In genomic region chr10:44309939-44310761, GRCh38 we compare ENCODE assay signal across 11 cellular contexts.
DNase-seq lines count a peak whose midpoint lies in the region; ATAC-seq and TF ChIP-seq lines count a peak whose summit lies in the region.
"Had no signal": no experiment of that assay in that cellular context is flagged by ENCODE, and none has a peak within 500 bp of the region (broad histone marks: within the 10 kb centered on the region; RNA-seq: fewer than 3 reads in every experiment).

No MANE protein-coding gene starts in this region.

- H3K36me3 Mint-ChIP-seq in activated naive CD8-positive, alpha-beta T cell, result no peaks in the 10 kb centered on the region
- no peaks in the 10 kb centered on the region for H3K36me3 Mint-ChIP-seq in activated naive CD8-positive, alpha-beta T cell treated with anti-CD3 and anti-CD28 coated beads, Interleukin-2, amount 50 U/mL, for 24 hours (ENCODE audit: low read depth)
- no peaks in the 10 kb centered on the region for H3K36me3 Mint-ChIP-seq in activated naive CD8-positive, alpha-beta T cell treated with anti-CD3 and anti-CD28 coated beads for 36 hours
- H3K36me3 Mint-ChIP-seq: activated naive CD4-positive, alpha-beta T cell treated with anti-CD3 and anti-CD28 coated beads, Interleukin-2, amount 10 ng/mL, durations not matched to agents 7 days and 5 days had no signal

- H3K4me3 Mint-ChIP-seq in activated naive CD8-positive, alpha-beta T cell, result peak overlapping the region; percentile 55
- no peak overlapping the region for H3K4me3 Mint-ChIP-seq in activated naive CD8-positive, alpha-beta T cell treated with anti-CD3 and anti-CD28 coated beads, Interleukin-2, amount 50 U/mL, for 24 hours
- H3K4me3 Mint-ChIP-seq in activated naive CD8-positive, alpha-beta T cell treated with anti-CD3 and anti-CD28 coated beads for 36 hours, result peak overlapping the region; percentile 22
- H3K4me3 Mint-ChIP-seq: activated naive CD4-positive, alpha-beta T cell treated with anti-CD3 and anti-CD28 coated beads, Interleukin-2, amount 10 ng/mL, durations not matched to agents 7 days and 5 days had no signal

- H3K27me3 ChIP-seq in mesendoderm (ENCODE audit: insufficient read depth, low read length, poor library complexity) (no peaks in the 10 kb centered on the region), thoracic aorta (replicated peaks; ENCODE audit: insufficient read depth) (no peaks in the 10 kb centered on the region), brain microvascular endothelial cell (replicated peaks) (no peaks in the 10 kb centered on the region)
- H3K27me3 ChIP-seq: tibial nerve had no signal

- H3K4me3 ChIP-seq in mesendoderm (ENCODE audit: low read length), result no peak overlapping the region
- H3K4me3 ChIP-seq in thoracic aorta, result peak overlapping the region; percentile 67
- H3K4me3 ChIP-seq in brain microvascular endothelial cell (ENCODE audit: low read depth, low read length), result no peak overlapping the region
- H3K4me3 ChIP-seq: GM23248 had no signal

- WGBS in mesendoderm (ENCODE audit: extremely low coverage, insufficient coverage, low lambda C conversion rate), result no CpG with 5 or more reads among the region's 32 CpGs

- TF ChIP-seq CTCF in thoracic aorta (IDR thresholded peaks at IDR 0.05), result no peak
- no peak for TF ChIP-seq CTCF in brain microvascular endothelial cell (IDR thresholded peaks at IDR 0.05; ENCODE audit: low read depth, low read length, missing control alignments)

- no peak overlapping the region for H2BK15ac ChIP-seq in mesendoderm (replicated peaks; ENCODE audit: low read depth)

- no peak overlapping the region for H2BK120ac ChIP-seq in mesendoderm (ENCODE audit: low read depth, low read length)

- H3K23ac ChIP-seq in mesendoderm (ENCODE audit: low read length), result peak overlapping the region; percentile 85

- H3K9me3 Mint-ChIP-seq in activated naive CD8-positive, alpha-beta T cell (ENCODE audit: low read depth), result peaks cover 5% of the 10 kb centered on the region
- no peaks in the 10 kb centered on the region for H3K9me3 Mint-ChIP-seq in activated naive CD8-positive, alpha-beta T cell treated with anti-CD3 and anti-CD28 coated beads, Interleukin-2, amount 50 U/mL, for 24 hours
- H3K9me3 Mint-ChIP-seq in activated naive CD8-positive, alpha-beta T cell treated with anti-CD3 and anti-CD28 coated beads for 36 hours, result no peaks in the 10 kb centered on the region
- H3K9me3 Mint-ChIP-seq: activated naive CD4-positive, alpha-beta T cell treated with anti-CD3 and anti-CD28 coated beads, Interleukin-2, amount 10 ng/mL, durations not matched to agents 7 days and 5 days had no signal

- peak overlapping the region; percentile 45 for H3K4me2 ChIP-seq in mesendoderm (ENCODE audit: low read length)

- DNase-seq in activated naive CD8-positive, alpha-beta T cell treated with anti-CD3 and anti-CD28 coated beads, Interleukin-2, amount 50 U/mL, for 24 hours, result no peak
- DNase-seq in activated naive CD8-positive, alpha-beta T cell treated with anti-CD3 and anti-CD28 coated beads for 36 hours, result no peak
- DNase-seq in mesendoderm (no peak), thoracic aorta (ENCODE audit: low spot score) (no peak), brain microvascular endothelial cell (no peak), NCI-H524 treated with DMSO at 0.1 percent for 48 hours (lab: John Stamatoyannopoulos, UW) (no peak)

- H3K27ac Mint-ChIP-seq in activated naive CD8-positive, alpha-beta T cell, result no peak overlapping the region
- H3K27ac Mint-ChIP-seq in activated naive CD8-positive, alpha-beta T cell treated with anti-CD3 and anti-CD28 coated beads, Interleukin-2, amount 50 U/mL, for 24 hours, result no peak overlapping the region
- no peak overlapping the region for H3K27ac Mint-ChIP-seq in activated naive CD8-positive, alpha-beta T cell treated with anti-CD3 and anti-CD28 coated beads for 36 hours
- H3K27ac Mint-ChIP-seq: activated naive CD4-positive, alpha-beta T cell treated with anti-CD3 and anti-CD28 coated beads, Interleukin-2, amount 10 ng/mL, durations not matched to agents 7 days and 5 days had no signal

- H3K79me2 ChIP-seq in mesendoderm (ENCODE audit: control insufficient read depth, insufficient read depth, low read length), result no peaks in the 10 kb centered on the region

- in situ Hi-C loops in brain microvascular endothelial cell (cut with HindIII; ENCODE audit: low pct_ligation_motif_present, low sequenced_read_pairs), result loop anchor here (25.0 kb wide), 1 partner anchor 623 kb away; no protein-coding TSS in a partner anchor

- H3K4me1 ChIP-seq in mesendoderm (ENCODE audit: control insufficient read depth, low read depth, low read length), result no peaks in the 10 kb centered on the region
- peaks cover 0 to 20% of the 10 kb centered on the region in 2 donors for H3K4me1 ChIP-seq in thoracic aorta (ENCODE audit: control insufficient read depth in 1 of 2, low read depth in 2 of 2)

- peak overlapping the region; percentile 47 for H3K9ac ChIP-seq in mesendoderm (ENCODE audit: low read length)
- H3K9ac ChIP-seq: GM23248 had no signal

- no peaks in the 10 kb centered on the region for H3K36me3 ChIP-seq in mesendoderm (ENCODE audit: control insufficient read depth, insufficient read depth, low read length)
- H3K36me3 ChIP-seq in thoracic aorta, result no peaks in the 10 kb centered on the region
- H3K36me3 ChIP-seq in brain microvascular endothelial cell (replicated peaks), result no peaks in the 10 kb centered on the region
- H3K36me3 ChIP-seq: tibial nerve had no signal

- H4K5ac ChIP-seq in mesendoderm (ENCODE audit: low read length), result no peak overlapping the region

- H3K9me3 ChIP-seq in thoracic aorta, result no peaks in the 10 kb centered on the region
- H3K9me3 ChIP-seq: tibial nerve had no signal

- peak overlapping the region; percentile 85 for H3K56ac ChIP-seq in mesendoderm (ENCODE audit: low read length)

- peaks cover 14% of the 10 kb centered on the region for H3K27me3 Mint-ChIP-seq in activated naive CD8-positive, alpha-beta T cell
- H3K27me3 Mint-ChIP-seq in activated naive CD8-positive, alpha-beta T cell treated with anti-CD3 and anti-CD28 coated beads, Interleukin-2, amount 50 U/mL, for 24 hours, result peaks cover 12% of the 10 kb centered on the region
- peaks cover 17% of the 10 kb centered on the region for H3K27me3 Mint-ChIP-seq in activated naive CD8-positive, alpha-beta T cell treated with anti-CD3 and anti-CD28 coated beads for 36 hours

- H3K27ac ChIP-seq in mesendoderm (ENCODE audit: low read depth, low read length) (no peak overlapping the region), thoracic aorta (no peak overlapping the region), brain microvascular endothelial cell (no peak overlapping the region)
- H3K27ac ChIP-seq: GM23248 had no signal

- no peak overlapping the region for H2AK5ac ChIP-seq in mesendoderm (ENCODE audit: low read length)

- H3K4ac ChIP-seq in mesendoderm (ENCODE audit: low read depth, low read length), result no peak overlapping the region

- peaks cover 11% of the 10 kb centered on the region for H3K4me1 Mint-ChIP-seq in activated naive CD8-positive, alpha-beta T cell (ENCODE audit: low read depth)
- peaks cover 11% of the 10 kb centered on the region for H3K4me1 Mint-ChIP-seq in activated naive CD8-positive, alpha-beta T cell treated with anti-CD3 and anti-CD28 coated beads, Interleukin-2, amount 50 U/mL, for 24 hours
- H3K4me1 Mint-ChIP-seq in activated naive CD8-positive, alpha-beta T cell treated with anti-CD3 and anti-CD28 coated beads for 36 hours, result peaks cover 11% of the 10 kb centered on the region

- H3K79me1 ChIP-seq in mesendoderm (ENCODE audit: low read length), result no peaks in the 10 kb centered on the region

- no peak for ATAC-seq in activated naive CD8-positive, alpha-beta T cell treated with anti-CD3 and anti-CD28 coated beads, Interleukin-2, amount 50 U/mL, for 24 hours
- no peak for ATAC-seq in thoracic aorta (ENCODE audit: insufficient number of reproducible peaks, low FRiP score, low read depth)
- ATAC-seq in GM21526 (IDR thresholded peaks at IDR 0.05; ENCODE audit: low FRiP score, unreplicated experiment), result no peak

- H4K8ac ChIP-seq in mesendoderm (ENCODE audit: low read depth, low read length), result no peak overlapping the region

- no peak overlapping the region for H3K18ac ChIP-seq in mesendoderm (ENCODE audit: low read length)

- no peak overlapping the region for H2BK5ac ChIP-seq in mesendoderm (ENCODE audit: low read length)
